In genomic region chr3:32313169-32313568, GRCh38 we compare ENCODE assay signal across 24 cellular contexts.
DNase-seq lines count a peak whose midpoint lies in the region; ATAC-seq and TF ChIP-seq lines count a peak whose summit lies in the region.
"Had no signal": no experiment of that assay in that cellular context is flagged by ENCODE, and none has a peak within 500 bp of the region (broad histone marks: within the 10 kb centered on the region; RNA-seq: fewer than 3 reads in every experiment).

No MANE protein-coding gene starts in this region.

- no peak overlapping the region for H3K4me2 ChIP-seq in parathyroid adenoma (ENCODE audit: low read length)

- peaks cover 3% of the 10 kb centered on the region for H3K27me3 Mint-ChIP-seq in activated CD8-positive, alpha-beta memory T cell treated with anti-CD3 and anti-CD28 coated beads, Interleukin-2, amount 10 ng/mL, durations not matched to agents 7 days and 5 days
- no peaks in the 10 kb centered on the region for H3K27me3 Mint-ChIP-seq in CD4-positive, alpha-beta memory T cell
- no peaks in the 10 kb centered on the region for H3K27me3 Mint-ChIP-seq in activated T-helper 17 cell treated with anti-CD3 and anti-CD28 coated beads, Interleukin-2, amount 50 U/mL, for 72 hours
- H3K27me3 Mint-ChIP-seq: activated naive CD8-positive, alpha-beta T cell treated with anti-CD3 and anti-CD28 coated beads, Interleukin-2, amount 10 ng/mL, durations not matched to agents 7 days and 5 days; memory B cell had no signal

- CTCF ChIA-PET in activated CD8-positive, alpha-beta memory T cell treated with anti-CD3 and anti-CD28 coated beads, Interleukin-2, amount 10 ng/mL, durations not matched to agents 7 days and 5 days (lab: Charles Lee), result interaction anchor here (1.2 to 3.0 kb wide), 2 partner anchors 16 to 155 kb away, joined by 3 to 18 read pairs; no protein-coding TSS in a partner anchor
- CTCF ChIA-PET in CD4-positive, alpha-beta memory T cell (lab: Charles Lee; ENCODE audit: partially characterized antibody), result interaction anchor here (1.3 to 8.2 kb wide), 4 partner anchors 10 to 73 kb away, joined by 7 to 77 read pairs (median 28); no protein-coding TSS in a partner anchor

- no peak overlapping the region for H3K4me3 Mint-ChIP-seq in activated CD8-positive, alpha-beta memory T cell treated with anti-CD3 and anti-CD28 coated beads, Interleukin-2, amount 10 ng/mL, durations not matched to agents 7 days and 5 days
- peak overlapping the region in 4 of 8 donors; percentile 42 to 81 (median 72) for H3K4me3 Mint-ChIP-seq in CD4-positive, alpha-beta memory T cell
- peak overlapping the region; percentile 75 for H3K4me3 Mint-ChIP-seq in activated T-helper 17 cell treated with anti-CD3 and anti-CD28 coated beads, Interleukin-2, amount 50 U/mL, for 72 hours
- H3K4me3 Mint-ChIP-seq: B cell, immature natural killer cell, memory B cell had no signal

- no peaks in the 10 kb centered on the region for H3K36me3 ChIP-seq in CD4-positive, alpha-beta memory T cell (ENCODE audit: insufficient read depth, low read length)
- no peaks in the 10 kb centered on the region for H3K36me3 ChIP-seq in parathyroid adenoma (ENCODE audit: control insufficient read depth, insufficient read depth, low read length)
- H3K36me3 ChIP-seq: gastroesophageal sphincter, sigmoid colon, SJSA1, stomach, tibial artery had no signal

- H3K27ac Mint-ChIP-seq in activated CD8-positive, alpha-beta memory T cell treated with anti-CD3 and anti-CD28 coated beads, Interleukin-2, amount 10 ng/mL, durations not matched to agents 7 days and 5 days, result peak overlapping the region; percentile 79
- peak overlapping the region in 6 of 7 donors; percentile 75 to 94 (median 86) for H3K27ac Mint-ChIP-seq in CD4-positive, alpha-beta memory T cell
- H3K27ac Mint-ChIP-seq in activated T-helper 17 cell treated with anti-CD3 and anti-CD28 coated beads, Interleukin-2, amount 50 U/mL, for 72 hours, result peak overlapping the region; percentile 72
- H3K27ac Mint-ChIP-seq: B cell, immature natural killer cell, memory B cell had no signal

- DNase-seq in activated CD8-positive, alpha-beta memory T cell treated with anti-CD3 and anti-CD28 coated beads, Interleukin-2, amount 10 ng/mL, durations not matched to agents 7 days and 5 days, result no peak
- DNase-seq in activated CD8-positive, alpha-beta memory T cell treated with anti-CD3 and anti-CD28 coated beads, Interleukin-2, amount 50 U/mL, for 4 hours, result no peak
- no peak for DNase-seq in CD4-positive, alpha-beta memory T cell
- DNase-seq in NCI-H1417 treated with DMSO at 0.1 percent for 48 hours (lab: John Stamatoyannopoulos, UW) (no peak), NCI-H2081 treated with DMSO at 0.1 percent for 48 hours (lab: John Stamatoyannopoulos, UW) (no peak)
- no peak for DNase-seq in activated CD4-positive, CD25-positive, alpha-beta regulatory T cell treated with anti-CD3 and anti-CD28 coated beads, Interleukin-2, amount 50 U/mL, for 72 hours
- DNase-seq: activated naive CD8-positive, alpha-beta T cell treated with anti-CD3 and anti-CD28 coated beads, Interleukin-2, amount 10 ng/mL, durations not matched to agents 7 days and 5 days; COR-L47; DND-41; immature natural killer cell; NCI-H1092 treated with DMSO at 0.1 percent for 48 hours; NCI-H1930; NCI-H2227 treated with DMSO at 0.1 percent for 48 hours; NCI-H69; psoas muscle; sigmoid colon; stomach; tibial artery had no signal

- H3K27ac ChIP-seq in CD4-positive, alpha-beta memory T cell (ENCODE audit: low read depth, low read length), result no peak overlapping the region
- peak overlapping the region; percentile 25 for H3K27ac ChIP-seq in parathyroid adenoma
- H3K27ac ChIP-seq: gastroesophageal sphincter, psoas muscle, sigmoid colon, SJSA1, stomach, tibial artery had no signal

- H3K9me3 ChIP-seq in CD4-positive, alpha-beta memory T cell (ENCODE audit: control insufficient read depth in 1 of 2, low read length in 2 of 2), result no peaks in the 10 kb centered on the region
- H3K9me3 ChIP-seq in parathyroid adenoma (ENCODE audit: control insufficient read depth, low read length), result no peaks in the 10 kb centered on the region
- H3K9me3 ChIP-seq: gastroesophageal sphincter, psoas muscle, sigmoid colon, SJSA1, stomach, tibial artery had no signal

- TF ChIP-seq CTCF in parathyroid adenoma (IDR thresholded peaks at IDR 0.05), result no peak

- no peaks in the 10 kb centered on the region for H3K27me3 ChIP-seq in CD4-positive, alpha-beta memory T cell (ENCODE audit: insufficient read depth, low read length)
- H3K27me3 ChIP-seq in parathyroid adenoma (ENCODE audit: control insufficient read depth, insufficient read depth, low read length), result no peaks in the 10 kb centered on the region
- H3K27me3 ChIP-seq: gastroesophageal sphincter, sigmoid colon, SJSA1, stomach, tibial artery had no signal

- peaks cover 23% of the 10 kb centered on the region for H3K4me1 ChIP-seq in CD4-positive, alpha-beta memory T cell (ENCODE audit: insufficient read depth, low read length)
- peaks cover 36% of the 10 kb centered on the region for H3K4me1 ChIP-seq in parathyroid adenoma
- H3K4me1 ChIP-seq: SJSA1, tibial artery had no signal

- H3K4me3 ChIP-seq in CD4-positive, alpha-beta memory T cell (ENCODE audit: low read length in 2 of 2), result no peak overlapping the region
- H3K4me3 ChIP-seq in parathyroid adenoma (ENCODE audit: low read depth, low read length), result no peak overlapping the region
- H3K4me3 ChIP-seq: gastroesophageal sphincter, psoas muscle, sigmoid colon, SJSA1, stomach, tibial artery had no signal

- intact Hi-C loops in CD4-positive, alpha-beta memory T cell (cut with micrococcal nuclease), result loop anchor here (1.0 to 2.0 kb wide), 2 partner anchors 10 to 16 kb away; no protein-coding TSS in a partner anchor

- H2AFZ ChIP-seq in parathyroid adenoma, result no peak overlapping the region

- ATAC-seq in activated CD8-positive, alpha-beta memory T cell treated with anti-CD3 and anti-CD28 coated beads, Interleukin-2, amount 10 ng/mL, durations not matched to agents 7 days and 5 days, result no peak
- ATAC-seq in activated T-helper 17 cell treated with anti-CD3 and anti-CD28 coated beads, Interleukin-2, amount 50 U/mL, for 72 hours (replicated peaks), result no peak
- ATAC-seq: gastroesophageal sphincter, psoas muscle had no signal

- peaks cover 19% of the 10 kb centered on the region for H3K4me1 Mint-ChIP-seq in activated CD8-positive, alpha-beta memory T cell treated with anti-CD3 and anti-CD28 coated beads, Interleukin-2, amount 10 ng/mL, durations not matched to agents 7 days and 5 days
- H3K4me1 Mint-ChIP-seq in CD4-positive, alpha-beta memory T cell, result peaks cover 24 to 46% (median 31%) of the 10 kb centered on the region in 4 donors
- H3K4me1 Mint-ChIP-seq in activated T-helper 17 cell treated with anti-CD3 and anti-CD28 coated beads, Interleukin-2, amount 50 U/mL, for 72 hours, result peaks cover 19% of the 10 kb centered on the region
- H3K4me1 Mint-ChIP-seq: immature natural killer cell had no signal

- POLR2A ChIA-PET in CD4-positive, alpha-beta memory T cell (lab: Charles Lee; ENCODE audit: partially characterized antibody), result interaction anchor here (0.9 to 4.4 kb wide), 6 partner anchors 10 to 32 kb away, joined by 3 to 50 read pairs (median 10); no protein-coding TSS in a partner anchor

- no peaks in the 10 kb centered on the region for H3K36me3 Mint-ChIP-seq in activated CD8-positive, alpha-beta memory T cell treated with anti-CD3 and anti-CD28 coated beads, Interleukin-2, amount 10 ng/mL, durations not matched to agents 7 days and 5 days
- peaks cover 0 to 4% of the 10 kb centered on the region in 2 donors for H3K36me3 Mint-ChIP-seq in CD4-positive, alpha-beta memory T cell
- no peaks in the 10 kb centered on the region for H3K36me3 Mint-ChIP-seq in activated T-helper 17 cell treated with anti-CD3 and anti-CD28 coated beads, Interleukin-2, amount 50 U/mL, for 72 hours (ENCODE audit: low read depth)
- H3K36me3 Mint-ChIP-seq: activated naive CD8-positive, alpha-beta T cell treated with anti-CD3 and anti-CD28 coated beads, Interleukin-2, amount 10 ng/mL, durations not matched to agents 7 days and 5 days; immature natural killer cell; memory B cell had no signal

- peaks cover 13% of the 10 kb centered on the region for H3K79me2 ChIP-seq in parathyroid adenoma

- no peak overlapping the region for H3K9ac ChIP-seq in parathyroid adenoma

- H3K9me3 Mint-ChIP-seq in activated CD8-positive, alpha-beta memory T cell treated with anti-CD3 and anti-CD28 coated beads, Interleukin-2, amount 10 ng/mL, durations not matched to agents 7 days and 5 days (ENCODE audit: low read depth), result no peaks in the 10 kb centered on the region
- H3K9me3 Mint-ChIP-seq in CD4-positive, alpha-beta memory T cell, result no peaks in the 10 kb centered on the region
- H3K9me3 Mint-ChIP-seq in activated T-helper 17 cell treated with anti-CD3 and anti-CD28 coated beads, Interleukin-2, amount 50 U/mL, for 72 hours, result no peaks in the 10 kb centered on the region
- H3K9me3 Mint-ChIP-seq: activated naive CD8-positive, alpha-beta T cell treated with anti-CD3 and anti-CD28 coated beads, Interleukin-2, amount 10 ng/mL, durations not matched to agents 7 days and 5 days; immature natural killer cell; memory B cell had no signal
